9 cellular contexts compared by ENCODE assay signal in genomic region chr11:95256204-95256819, GRCh38. TPM values are rescaled to one million over a fixed set of nuclear protein-coding genes. Genes with fewer than 3 reads are reported as not detected.
DNase-seq lines count a peak whose midpoint lies in the region; ATAC-seq and TF ChIP-seq lines count a peak whose summit lies in the region.
"Had no signal": no experiment of that assay in that cellular context is flagged by ENCODE, and none has a peak within 500 bp of the region (broad histone marks: within the 10 kb centered on the region; RNA-seq: fewer than 3 reads in every experiment).

No MANE protein-coding gene starts in this region.

- TF ChIP-seq POLR2A in GM18505 (IDR thresholded peaks at IDR 0.05; ENCODE audit: borderline replicate concordance, extremely low read depth, insufficient read depth, insufficient read length), result no peak

- H3K27me3 ChIP-seq in HL-60 (ENCODE audit: insufficient read depth, poor library complexity, severe bottlenecking), result no peaks in the 10 kb centered on the region

- DNase-seq in HL-60 (ENCODE audit: low read depth in 1 of 2, low spot score in 1 of 2) (peak; percentile 97 to 99), SIG-M5 (lab: John Stamatoyannopoulos, UW) (peak; percentile 80), fibroblast of villous mesenchyme (ENCODE audit: low read depth) (peak; percentile 46), renal cortical epithelial cell (ENCODE audit: low read depth) (peak; percentile 74), GM19240 (ENCODE audit: insufficient read length, low spot score) (no peak)
- DNase-seq in activated CD4-positive, alpha-beta T cell treated with anti-CD3 and anti-CD28 coated beads, Interleukin-2, amount 50 U/mL, for 4 hours, result no peak
- DNase-seq: activated naive CD4-positive, alpha-beta T cell treated with anti-CD3 and anti-CD28 coated beads for 36 hours had no signal

- no peak for ATAC-seq in HG02678 (IDR thresholded peaks at IDR 0.05; ENCODE audit: unreplicated experiment)
- no peak for ATAC-seq in GM18505 (IDR thresholded peaks at IDR 0.05; ENCODE audit: unreplicated experiment)

- TF ChIP-seq CTCF in HL-60 (IDR thresholded peaks at IDR 0.05; ENCODE audit: insufficient read depth, low read length) (no peak), fibroblast of villous mesenchyme (IDR thresholded peaks at IDR 0.05; ENCODE audit: insufficient read depth, low read depth, low read length) (no peak)

- peak overlapping the region; percentile 84 for H3K27ac ChIP-seq in HL-60 (replicated peaks)

- H3K4me3 ChIP-seq in HL-60 (replicated peaks; ENCODE audit: insufficient read depth, low read length) (no peak overlapping the region), fibroblast of villous mesenchyme (ENCODE audit: low read depth, low read length) (no peak overlapping the region)

RNA-seq across cellular contexts. Expression of gene SESN3, which starts 25.3 kb away (rescaled TPM):
- total RNA-seq in fibroblast of villous mesenchyme (2.3 and 6.9 TPM in 2 replicates), renal cortical epithelial cell (3.6 and 26.0 TPM in 2 replicates)

Comparison
In these comparisons a context has a peak if more than half of its experiments do, and no peak if none do; other contexts are left out.
1. DNase-seq: peak in HL-60 (2 of 2), SIG-M5 (single experiment), fibroblast of villous mesenchyme (single experiment) and renal cortical epithelial cell (single experiment); none in GM19240 (single experiment) and activated CD4-positive, alpha-beta T cell treated with anti-CD3 and anti-CD28 coated beads, Interleukin-2, amount 50 U/mL, for 4 hours (0 of 2).